ENCODE assay signal across 31 cellular contexts in the genomic region with DNA sequence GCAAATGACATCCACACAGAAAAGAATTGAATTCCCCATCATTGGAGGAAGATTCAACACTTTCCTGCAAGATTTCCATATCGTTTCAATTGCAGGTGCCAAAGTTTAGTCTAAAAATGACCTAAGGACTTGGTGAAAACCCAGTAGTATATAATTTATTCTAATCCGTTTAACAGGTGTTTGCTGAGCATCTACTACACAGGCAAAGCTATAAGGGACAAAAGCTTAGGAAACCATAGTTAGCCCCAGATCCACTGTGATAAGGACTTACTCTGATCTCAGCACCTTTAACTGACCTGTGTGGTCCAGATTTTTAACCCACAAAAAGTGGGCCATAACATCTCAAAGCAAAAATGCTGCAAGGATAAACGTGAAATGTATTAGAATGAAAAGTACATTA.
"Had no signal": no experiment of that assay in that cellular context is flagged by ENCODE, and none has a peak within 500 bp of the region (broad histone marks: within the 10 kb centered on the region; RNA-seq: fewer than 3 reads in every experiment).

No MANE protein-coding gene starts in this region.

- H3K4me3 Mint-ChIP-seq: activated naive CD8-positive, alpha-beta T cell; activated T-cell treated with anti-CD3 and anti-CD28 coated beads, Interleukin-2, amount 50 U/mL, for 72 hours; mesothelial cell of epicardium; nephron progenitor cell; stimulated activated effector memory CD8-positive, alpha-beta T cell treated with anti-CD3 and anti-CD28 coated beads, Interleukin-12 subunit alpha, Interleukin-12 subunit beta, amount 100 ng/mL, for 72 hours; WTC11 had no signal

- DNase-seq: activated naive CD4-positive, alpha-beta T cell; activated T-cell treated with anti-CD3 and anti-CD28 coated beads for 4 hours; activated T-cell treated with anti-CD3 and anti-CD28 coated beads, Interleukin-2, amount 50 U/mL, for 72 hours; anterior cingulate cortex; dermis blood vessel endothelial cell; effector CD4-positive, alpha-beta T cell; erythroblast; hippocampal formation; left cardiac atrium; mammary epithelial cell; naive B cell; nephron progenitor cell; pancreas; psoas muscle; sigmoid colon; small intestine; stimulated activated CD4-positive, alpha-beta T cell treated with anti-CD3 and anti-CD28 coated beads, Interleukin-4, amount 100 ng/mL, for 24 hours; stomach; T-helper 2 cell; thyroid gland; upper lobe of left lung had no signal

- H3K9me3 ChIP-seq: gastroesophageal sphincter, neutrophil, pancreas, psoas muscle, sigmoid colon, stomach, thyroid gland, upper lobe of left lung, vagina had no signal

- H3K27me3 Mint-ChIP-seq: activated naive CD8-positive, alpha-beta T cell; naive B cell had no signal

- H3K4me1 ChIP-seq: thyroid gland, vagina had no signal

- H3K4me3 ChIP-seq: gastroesophageal sphincter, pancreas, psoas muscle, sigmoid colon, stomach, thyroid gland, upper lobe of left lung, vagina had no signal

- H3K9me3 Mint-ChIP-seq: activated T-cell treated with anti-CD3 and anti-CD28 coated beads, Interleukin-2, amount 50 U/mL, for 72 hours; mesothelial cell of epicardium; naive B cell; nephron progenitor cell; stimulated activated effector memory CD8-positive, alpha-beta T cell treated with anti-CD3 and anti-CD28 coated beads, Interleukin-12 subunit alpha, Interleukin-12 subunit beta, amount 100 ng/mL, for 72 hours; WTC11 had no signal

- H3K36me3 Mint-ChIP-seq: activated naive CD8-positive, alpha-beta T cell had no signal

- FAIRE-seq: bronchial epithelial cell, colon, keratinocyte, pancreas, small intestine had no signal

- H3K27ac ChIP-seq: gastroesophageal sphincter, neutrophil, pancreas, psoas muscle, sigmoid colon, stomach, thyroid gland, upper lobe of left lung, vagina had no signal

- H3K4me1 Mint-ChIP-seq: mesothelial cell of epicardium; nephron progenitor cell; stimulated activated effector memory CD8-positive, alpha-beta T cell treated with anti-CD3 and anti-CD28 coated beads, Interleukin-12 subunit alpha, Interleukin-12 subunit beta, amount 100 ng/mL, for 72 hours had no signal

- H3K27me3 ChIP-seq: gastroesophageal sphincter, neutrophil, pancreas, sigmoid colon, stomach, thyroid gland, upper lobe of left lung, vagina had no signal

- H3K36me3 ChIP-seq: thyroid gland had no signal

- ATAC-seq: activated T-cell treated with anti-CD3 and anti-CD28 coated beads, Interleukin-2, amount 50 U/mL, for 72 hours; gastroesophageal sphincter; left cardiac atrium; pancreas; psoas muscle; stimulated activated effector memory CD8-positive, alpha-beta T cell treated with anti-CD3 and anti-CD28 coated beads, Interleukin-12 subunit alpha, Interleukin-12 subunit beta, amount 100 ng/mL, for 72 hours; WTC11 had no signal

- H3K27ac Mint-ChIP-seq: activated naive CD8-positive, alpha-beta T cell; activated T-cell treated with anti-CD3 and anti-CD28 coated beads, Interleukin-2, amount 50 U/mL, for 72 hours; nephron progenitor cell; stimulated activated effector memory CD8-positive, alpha-beta T cell treated with anti-CD3 and anti-CD28 coated beads, Interleukin-12 subunit alpha, Interleukin-12 subunit beta, amount 100 ng/mL, for 72 hours had no signal
